1 cellular context compared by ENCODE assay signal in genomic region chr11:7571640-7572000, GRCh38.
TF ChIP-seq lines count a peak whose summit lies in the region.

No MANE protein-coding gene starts in this region.

TF ChIP-seq in H1, 55 proteins besides CTCF, POLR2A, EP300 and RAD21:
- peak; percentile 43; the same call in 1 of the 2 replicates for TF ChIP-seq MAX (IDR thresholded peaks at IDR 0.05)
- no peak for TF ChIP-seq SP2 (IDR thresholded peaks at IDR 0.05; ENCODE audit: low read length)
- TF ChIP-seq EGR1 (IDR thresholded peaks at IDR 0.05; ENCODE audit: borderline replicate concordance, low read depth, low read length), result no peak
- TF ChIP-seq JUND (IDR thresholded peaks at IDR 0.05; ENCODE audit: low read length), result peak; percentile 86
- TF ChIP-seq JUN (IDR thresholded peaks at IDR 0.05; ENCODE audit: low read depth, low read length), result peak; percentile 71
- no peak for TF ChIP-seq SP1 (IDR thresholded peaks at IDR 0.05; ENCODE audit: low read depth, low read length)
